ENCODE assay signal across 12 cellular contexts in genomic region chr7:20737840-20738448, GRCh38. TPM values are rescaled to one million over a fixed set of nuclear protein-coding genes. Genes with fewer than 3 reads are reported as not detected.
DNase-seq lines count a peak whose midpoint lies in the region; ATAC-seq, FAIRE-seq and TF ChIP-seq lines count a peak whose summit lies in the region.
"Had no signal": no experiment of that assay in that cellular context is flagged by ENCODE, and none has a peak within 500 bp of the region (broad histone marks: within the 10 kb centered on the region; RNA-seq: fewer than 3 reads in every experiment).

No MANE protein-coding gene starts in this region.

- peaks cover 13% of the 10 kb centered on the region for H3K36me3 Mint-ChIP-seq in Caco-2 (ENCODE audit: insufficient read depth, unreplicated experiment)
- no peaks in the 10 kb centered on the region for H3K36me3 Mint-ChIP-seq in activated naive CD8-positive, alpha-beta T cell treated with anti-CD3 and anti-CD28 coated beads for 36 hours

- no peak for FAIRE-seq in D721Med (lab: Jason Lieb, UNC)

- no TSS peak for BruUV-seq in Caco-2 (replicated peaks; lab: Mats Ljungman, UMichigan)

- peak overlapping the region; percentile 79 for H3K4me3 Mint-ChIP-seq in Caco-2 (ENCODE audit: unreplicated experiment)
- no peak overlapping the region for H3K4me3 Mint-ChIP-seq in activated naive CD8-positive, alpha-beta T cell treated with anti-CD3 and anti-CD28 coated beads for 36 hours

- POLR2A ChIA-PET in Caco-2 (lab: Charles Lee): interaction anchor here (0.6 to 1.6 kb wide), 2 partner anchors 48 to 290 kb away, joined by 3 to 5 read pairs; partner anchors contain the start of gene SP8

- peak; percentile 68 for ATAC-seq in GM19395 (IDR thresholded peaks at IDR 0.05; ENCODE audit: unreplicated experiment)
- peak; percentile 48 for ATAC-seq in HG03060 (IDR thresholded peaks at IDR 0.05; ENCODE audit: low read depth, unreplicated experiment)
- ATAC-seq: activated CD4-positive, CD25-positive, alpha-beta regulatory T cell treated with anti-CD3 and anti-CD28 coated beads, Interleukin-2, amount 50 U/mL, for 24 hours; psoas muscle had no signal

- H3K4me3 ChIP-seq in Caco-2 (ENCODE audit: low read depth, low read length): no peak overlapping the region
- H3K4me3 ChIP-seq: psoas muscle had no signal

- intact Hi-C loops in Caco-2 (cut with micrococcal nuclease; ENCODE audit: unreplicated experiment): loop anchor here (1.0 to 5.0 kb wide), 5 partner anchors 47 to 766 kb away; no protein-coding TSS in a partner anchor

- CTCF ChIA-PET in Caco-2 (lab: Charles Lee): interaction anchor here (0.9 kb wide), 1 partner anchor 48 kb away, joined by 9 read pairs; no protein-coding TSS in a partner anchor

- H3K9me3 ChIP-seq in Caco-2: no peaks in the 10 kb centered on the region
- H3K9me3 ChIP-seq: psoas muscle had no signal

- peaks cover 7% of the 10 kb centered on the region for H3K9me3 Mint-ChIP-seq in Caco-2 (ENCODE audit: unreplicated experiment)
- no peaks in the 10 kb centered on the region for H3K9me3 Mint-ChIP-seq in activated naive CD8-positive, alpha-beta T cell treated with anti-CD3 and anti-CD28 coated beads for 36 hours

- H3K4me1 Mint-ChIP-seq in Caco-2 (ENCODE audit: low read depth, unreplicated experiment): peaks cover 53% of the 10 kb centered on the region
- H3K4me1 Mint-ChIP-seq in activated naive CD8-positive, alpha-beta T cell treated with anti-CD3 and anti-CD28 coated beads for 36 hours: no peaks in the 10 kb centered on the region

- H3K27me3 Mint-ChIP-seq in Caco-2 (ENCODE audit: insufficient read depth, unreplicated experiment): no peaks in the 10 kb centered on the region
- no peaks in the 10 kb centered on the region for H3K27me3 Mint-ChIP-seq in activated naive CD8-positive, alpha-beta T cell treated with anti-CD3 and anti-CD28 coated beads for 36 hours

- no peaks in the 10 kb centered on the region for H3K27me3 ChIP-seq in Caco-2 (replicated peaks; ENCODE audit: control insufficient read depth, insufficient read depth, low read length)
- H3K27me3 ChIP-seq: brain microvascular endothelial cell had no signal

- H3K4me1 ChIP-seq in Caco-2: peaks cover 65% of the 10 kb centered on the region
- H3K4me1 ChIP-seq: psoas muscle had no signal

- TF ChIP-seq CTCF in Caco-2 (IDR thresholded peaks at IDR 0.05; ENCODE audit: insufficient read depth in 1 of 2, low read depth in 1 of 2, low read length in 1 of 2, severe bottlenecking in 1 of 2, unreplicated experiment in 1 of 2): no peak
- TF ChIP-seq CTCF in D721Med (IDR thresholded peaks at IDR 0.05; ENCODE audit: insufficient read depth, missing control alignments): no peak

- DNase-seq in Caco-2 (peak; percentile 63 to 78), NCI-H774 (lab: John Stamatoyannopoulos, UW) (peak; percentile 46), D721Med (ENCODE audit: insufficient read length, low spot score) (no peak), NCI-H187 treated with DMSO at 0.1 percent for 48 hours (lab: John Stamatoyannopoulos, UW) (no peak), midbrain (lab: John Stamatoyannopoulos, UW) (no peak)
- DNase-seq in activated naive CD8-positive, alpha-beta T cell treated with anti-CD3 and anti-CD28 coated beads for 36 hours: no peak
- DNase-seq: brain microvascular endothelial cell, psoas muscle, substantia nigra had no signal

- no peaks in the 10 kb centered on the region for H3K36me3 ChIP-seq in Caco-2 (ENCODE audit: control insufficient read depth, insufficient read depth, low read length)
- H3K36me3 ChIP-seq: brain microvascular endothelial cell had no signal

- peak overlapping the region; percentile 90 for H3K27ac Mint-ChIP-seq in Caco-2 (ENCODE audit: unreplicated experiment)
- H3K27ac Mint-ChIP-seq in activated naive CD8-positive, alpha-beta T cell treated with anti-CD3 and anti-CD28 coated beads for 36 hours: no peak overlapping the region

RNA-seq across cellular contexts. Expression of gene SP8, which starts 48.7 kb away (rescaled TPM):
- total RNA-seq in Caco-2 (2022): 13.2 and 13.3 TPM in 2 replicates
- total RNA-seq in activated naive CD8-positive, alpha-beta T cell treated with anti-CD3 and anti-CD28 coated beads for 36 hours: not detected
- total RNA-seq: psoas muscle had no signal

Comparison
In these comparisons a context has a peak if more than half of its experiments do, and no peak if none do; other contexts are left out.
1. DNase-seq: peak in Caco-2 (2 of 2) and NCI-H774 (single experiment); none in D721Med (single experiment), NCI-H187 treated with DMSO at 0.1 percent for 48 hours (single experiment), midbrain (single experiment) and activated naive CD8-positive, alpha-beta T cell treated with anti-CD3 and anti-CD28 coated beads for 36 hours (single experiment).
2. RNA of gene SP8, which starts 48.7 kb away (total RNA-seq): 13.2 to 13.3 TPM in Caco-2; not detected in activated naive CD8-positive, alpha-beta T cell treated with anti-CD3 and anti-CD28 coated beads for 36 hours; every median in the first group is over 10 times any median in the second.